Comparison of ENCODE assay signal across 25 cellular contexts in genomic region chr1:243982451-243983018, GRCh38.
A peak's percentile ranks its signal among the peaks of the same experiment; 100 is the strongest.
DNase-seq lines count a peak whose midpoint lies in the region; ATAC-seq, FAIRE-seq and TF ChIP-seq lines count a peak whose summit lies in the region.
"Had no signal": no experiment of that assay in that cellular context is flagged by ENCODE, and none has a peak within 500 bp of the region (broad histone marks: within the 10 kb centered on the region; RNA-seq: fewer than 3 reads in every experiment).

No MANE protein-coding gene starts in this region.

- peaks cover 4% of the 10 kb centered on the region; the same call in 1 of the 3 replicates for H3K4me1 Mint-ChIP-seq in GM23338
- H3K4me1 Mint-ChIP-seq: activated B cell treated with CpG ODN at 0.5 μM for 24 hours; activated naive CD4-positive, alpha-beta T cell treated with anti-CD3 and anti-CD28 coated beads, Interleukin-2, amount 50 U/mL, for 24 hours; stimulated activated naive B cell treated with anti-CD40 and anti-IgM and Interleukin-4, amounts not matched to agents 10 μg/mL and 1 μg/mL and 100 μg/mL, for 72 hours had no signal

- H3K9me3 ChIP-seq in IMR-90 (ENCODE audit: control insufficient read depth, insufficient read depth, low read length) (peaks cover 4% of the 10 kb centered on the region), H1 (ENCODE audit: insufficient read depth in 2 of 2, low read depth in 1 of 2, low read length in 1 of 2) (no peaks in the 10 kb centered on the region), osteoblast (ENCODE audit: low read depth, low read length) (no peaks in the 10 kb centered on the region), suprapubic skin (no peaks in the 10 kb centered on the region)
- H3K9me3 ChIP-seq: thyroid gland had no signal

- H3F3A ChIP-seq in GM23338 (replicated peaks; ENCODE audit: low read depth) = no peaks in the 10 kb centered on the region

- H3K14ac ChIP-seq in IMR-90 (replicated peaks; ENCODE audit: low read depth, low read length) = no peak overlapping the region
- H3K14ac ChIP-seq in H1 (ENCODE audit: insufficient read length) = no peak overlapping the region

- ATAC-seq in GM23338 = peak; percentile 95
- no peak for ATAC-seq in IMR-90 (ENCODE audit: low read depth)
- ATAC-seq: activated CD8-positive, alpha-beta T cell treated with anti-CD3 and anti-CD28 coated beads, Interleukin-2, amount 10 ng/mL, durations not matched to agents 7 days and 5 days; activated T-cell treated with anti-CD3 and anti-CD28 coated beads, Interleukin-2, amount 50 U/mL, for 4 hours; stimulated activated naive B cell treated with anti-CD40 and anti-IgM and Interleukin-4, amounts not matched to agents 10 μg/mL and 1 μg/mL and 100 μg/mL, for 72 hours had no signal

- H3K18ac ChIP-seq in IMR-90 (ENCODE audit: low read depth, low read length) (no peak overlapping the region), H1 (ENCODE audit: extremely low read depth, low read length) (no peak overlapping the region)

- H4K8ac ChIP-seq in IMR-90 (ENCODE audit: low read depth in 2 of 2, low read length in 2 of 2) = no peak overlapping the region
- no peak overlapping the region for H4K8ac ChIP-seq in H1 (ENCODE audit: extremely low read depth, insufficient read depth, low read length)

- intact Hi-C loops in IMR-90 (cut with micrococcal nuclease) = no loop called here

- H4K91ac ChIP-seq in IMR-90 (ENCODE audit: insufficient read depth, low read depth, low read length) = no peak overlapping the region
- H4K91ac ChIP-seq in H1 (replicated peaks; ENCODE audit: insufficient read length, low read length) = no peak overlapping the region

- H3K79me1 ChIP-seq in IMR-90 (ENCODE audit: low read depth in 1 of 2, low read length in 2 of 2) (no peaks in the 10 kb centered on the region), H1 (ENCODE audit: low read depth, low read length) (no peaks in the 10 kb centered on the region)

- no peak overlapping the region for H3K4me3 Mint-ChIP-seq in GM23338
- H3K4me3 Mint-ChIP-seq: activated B cell treated with CpG ODN at 0.5 μM for 24 hours; activated CD8-positive, alpha-beta T cell treated with anti-CD3 and anti-CD28 coated beads, Interleukin-2, amount 10 ng/mL, durations not matched to agents 7 days and 5 days; activated naive CD4-positive, alpha-beta T cell treated with anti-CD3 and anti-CD28 coated beads, Interleukin-2, amount 50 U/mL, for 24 hours; activated T-cell treated with anti-CD3 and anti-CD28 coated beads, Interleukin-2, amount 50 U/mL, for 4 hours; dendritic cell treated with granulocyte-macrophage colony-stimulating factor and Interleukin-4, amounts not matched to agents 40 ng/mL and 50 ng/mL, for 4 days; stimulated activated naive B cell treated with anti-CD40 and anti-IgM and Interleukin-4, amounts not matched to agents 10 μg/mL and 1 μg/mL and 100 μg/mL, for 72 hours had no signal

- no peak for TF ChIP-seq POLR2A in IMR-90 (IDR thresholded peaks at IDR 0.05; ENCODE audit: low read depth, low read length)
- TF ChIP-seq POLR2A in H1 (IDR thresholded peaks at IDR 0.05; ENCODE audit: control extremely low read depth in 1 of 2, low read depth in 2 of 2, low read length in 2 of 2) = no peak
- no peak for TF ChIP-seq POLR2A in suprapubic skin (IDR thresholded peaks at IDR 0.05)

- H2BK5ac ChIP-seq in IMR-90 (ENCODE audit: low read depth, low read length, poor library complexity, severe bottlenecking) = no peak overlapping the region
- H2BK5ac ChIP-seq in H1 (ENCODE audit: low read depth, low read length) = no peak overlapping the region

- in situ Hi-C loops in IMR-90 (cut with MboI; ENCODE audit: low sequenced_read_pairs) = no loop called here

- peak overlapping the region; percentile 55; the same call in 1 of the 2 replicates for H2BK12ac ChIP-seq in H1 (ENCODE audit: low read depth, low read length)

- dilution Hi-C loops in IMR-90 (cut with HindIII; ENCODE audit: low sequenced_read_pairs, unreplicated experiment) = no loop called here

- no peak overlapping the region for H2BK120ac ChIP-seq in IMR-90 (ENCODE audit: low read depth, low read length)
- H2BK120ac ChIP-seq in H1 (replicated peaks; ENCODE audit: low read depth, low read length) = no peak overlapping the region

- H2AK9ac ChIP-seq in IMR-90 (replicated peaks; ENCODE audit: low read depth, low read length, poor library complexity) = no peak overlapping the region

- H4K20me1 ChIP-seq in GM23338 (replicated peaks; ENCODE audit: insufficient read depth) (no peaks in the 10 kb centered on the region), IMR-90 (ENCODE audit: insufficient read depth, low read length) (no peaks in the 10 kb centered on the region), H1 (replicated peaks in 1 of 2; ENCODE audit: control insufficient read depth in 1 of 2, insufficient read depth in 2 of 2, low read length in 2 of 2) (no peaks in the 10 kb centered on the region), osteoblast (ENCODE audit: insufficient read depth, low read length) (no peaks in the 10 kb centered on the region)

- H3K27ac Mint-ChIP-seq in GM23338 = no peak overlapping the region
- H3K27ac Mint-ChIP-seq: activated B cell treated with CpG ODN at 0.5 μM for 24 hours; activated CD8-positive, alpha-beta T cell treated with anti-CD3 and anti-CD28 coated beads, Interleukin-2, amount 10 ng/mL, durations not matched to agents 7 days and 5 days; activated naive CD4-positive, alpha-beta T cell treated with anti-CD3 and anti-CD28 coated beads, Interleukin-2, amount 50 U/mL, for 24 hours; dendritic cell treated with granulocyte-macrophage colony-stimulating factor and Interleukin-4, amounts not matched to agents 40 ng/mL and 50 ng/mL, for 4 days; stimulated activated naive B cell treated with anti-CD40 and anti-IgM and Interleukin-4, amounts not matched to agents 10 μg/mL and 1 μg/mL and 100 μg/mL, for 72 hours had no signal

- peak; percentile 75 for DNase-seq in GM23338 (ENCODE audit: low spot score)
- DNase-seq in IMR-90 = no peak
- peak; percentile 27 to 49 for DNase-seq in H1 (ENCODE audit: low read depth in 1 of 2, low spot score in 2 of 2)
- peak; percentile 2 to 12 for DNase-seq in lung microvascular endothelial cell (ENCODE audit: low read depth in 2 of 2)
- DNase-seq in NCI-H2029 (lab: John Stamatoyannopoulos, UW) = no peak
- no peak for DNase-seq in inferior parietal cortex (ENCODE audit: extremely low spot score)
- DNase-seq in osteoblast (ENCODE audit: insufficient read length, low spot score, missing footprints) = no peak
- no peak for DNase-seq in suprapubic skin (ENCODE audit: low spot score in 2 of 2)
- DNase-seq: activated B cell treated with CpG ODN at 0.5 μM for 24 hours; activated CD8-positive, alpha-beta T cell treated with anti-CD3 and anti-CD28 coated beads, Interleukin-2, amount 10 ng/mL, durations not matched to agents 7 days and 5 days; activated T-cell treated with anti-CD3 and anti-CD28 coated beads, Interleukin-2, amount 50 U/mL, for 4 hours; Calu3; glutamatergic neuron; midbrain; NCI-H1436 treated with DMSO at 0.1 percent for 48 hours; NCI-H345; retina; stimulated activated CD4-positive, alpha-beta T cell treated with anti-CD3 and anti-CD28 coated beads, Interleukin-15, amount 100 ng/mL, for 24 hours; stimulated activated naive B cell treated with anti-CD40 and anti-IgM and Interleukin-4, amounts not matched to agents 10 μg/mL and 1 μg/mL and 100 μg/mL, for 72 hours; T-helper 2 cell; thyroid gland had no signal

- H3K36me3 ChIP-seq in GM23338 (ENCODE audit: insufficient read depth) (no peaks in the 10 kb centered on the region), IMR-90 (ENCODE audit: control insufficient read depth, insufficient read depth, low read length) (no peaks in the 10 kb centered on the region), H1 (ENCODE audit: control insufficient read depth in 2 of 4, insufficient read depth in 4 of 4, low read length in 3 of 4) (no peaks in the 10 kb centered on the region), osteoblast (ENCODE audit: insufficient read depth, low read length) (no peaks in the 10 kb centered on the region), suprapubic skin (no peaks in the 10 kb centered on the region)
- H3K36me3 ChIP-seq: thyroid gland had no signal

- H3K27ac ChIP-seq in GM23338 (ENCODE audit: low read depth) = no peak overlapping the region
- H3K27ac ChIP-seq in IMR-90 (ENCODE audit: insufficient read depth, low read length) = no peak overlapping the region
- no peak overlapping the region for H3K27ac ChIP-seq in H1 (ENCODE audit: low read depth, low read length)
- H3K27ac ChIP-seq in osteoblast (ENCODE audit: low read depth, low read length) = no peak overlapping the region
- H3K27ac ChIP-seq in suprapubic skin = no peak overlapping the region
- H3K27ac ChIP-seq: thyroid gland had no signal

- H3K4me1 ChIP-seq in GM23338 (ENCODE audit: insufficient read depth) (no peaks in the 10 kb centered on the region), IMR-90 (ENCODE audit: control insufficient read depth, insufficient read depth, low read length) (no peaks in the 10 kb centered on the region), H1 (replicated peaks in 1 of 4; ENCODE audit: control insufficient read depth in 3 of 4, insufficient read depth in 4 of 4, low read length in 3 of 4) (no peaks in the 10 kb centered on the region), osteoblast (ENCODE audit: insufficient read depth, low read length) (peaks cover under 1% of the 10 kb centered on the region), suprapubic skin (no peaks in the 10 kb centered on the region)
- H3K4me1 ChIP-seq: thyroid gland had no signal

- H3K27me3 Mint-ChIP-seq in GM23338 (ENCODE audit: insufficient read depth, low read depth, poor library complexity) = peaks cover 2% of the 10 kb centered on the region
- H3K27me3 Mint-ChIP-seq: activated naive CD4-positive, alpha-beta T cell treated with anti-CD3 and anti-CD28 coated beads, Interleukin-2, amount 50 U/mL, for 24 hours; dendritic cell treated with granulocyte-macrophage colony-stimulating factor and Interleukin-4, amounts not matched to agents 40 ng/mL and 50 ng/mL, for 4 days had no signal

- no peaks in the 10 kb centered on the region for H3K9me1 ChIP-seq in IMR-90 (ENCODE audit: insufficient read depth, low read length)

- TF ChIP-seq CTCF in GM23338 (conservative IDR thresholded peaks at IDR 0.05; ENCODE audit: low read depth in 2 of 2) = peak; percentile 59 to 71
- TF ChIP-seq CTCF in IMR-90 (conservative IDR thresholded peaks at IDR 0.05; ENCODE audit: low read depth, low read length) = 0 out of 2 replicates have a peak, but pooled peaks have one; percentile 22
- peak; percentile 25 to 67 (median 58) for TF ChIP-seq CTCF in H1 (IDR thresholded peaks at IDR 0.05; ENCODE audit: control extremely low read depth in 1 of 3, insufficient read depth in 1 of 3, low read depth in 1 of 3, low read length in 3 of 3)
- no peak for TF ChIP-seq CTCF in osteoblast (IDR thresholded peaks at IDR 0.05; ENCODE audit: extremely low read depth, low read depth, low read length)
- no peak for TF ChIP-seq CTCF in suprapubic skin (IDR thresholded peaks at IDR 0.05)

- H3K4me3 ChIP-seq in GM23338 = no peak overlapping the region
- no peak overlapping the region for H3K4me3 ChIP-seq in IMR-90 (ENCODE audit: insufficient read depth, low read depth, low read length)
- no peak overlapping the region for H3K4me3 ChIP-seq in H1 (ENCODE audit: extremely low read depth in 1 of 4, insufficient read depth in 2 of 4, low read depth in 3 of 4, low read length in 4 of 4)
- no peak overlapping the region for H3K4me3 ChIP-seq in osteoblast (ENCODE audit: insufficient read depth, low read length)
- H3K4me3 ChIP-seq in suprapubic skin = no peak overlapping the region
- H3K4me3 ChIP-seq: thyroid gland had no signal

- H3K9me2 ChIP-seq in GM23338 (ENCODE audit: insufficient read depth) = 0 out of 2 replicates have a peak, but pooled peaks cover 4% of the 10 kb centered on the region

- no peak for FAIRE-seq in H1 (lab: Jason Lieb, UNC)
- FAIRE-seq: astrocyte, keratinocyte had no signal

- peaks cover 5% of the 10 kb centered on the region; the same call in 2 of the 3 replicates for H3K9me3 Mint-ChIP-seq in GM23338
- H3K9me3 Mint-ChIP-seq: activated naive CD4-positive, alpha-beta T cell treated with anti-CD3 and anti-CD28 coated beads, Interleukin-2, amount 50 U/mL, for 24 hours; activated T-cell treated with anti-CD3 and anti-CD28 coated beads, Interleukin-2, amount 50 U/mL, for 4 hours had no signal

- no peak overlapping the region for H2AFZ ChIP-seq in GM23338
- H2AFZ ChIP-seq in IMR-90 (replicated peaks; ENCODE audit: low read length, poor library complexity) = no peak overlapping the region
- H2AFZ ChIP-seq in H1 (ENCODE audit: low read length) = 0 out of 2 replicates have a peak overlapping the region, but pooled peaks have one; percentile 43
- H2AFZ ChIP-seq in osteoblast (ENCODE audit: low read length) = no peak overlapping the region

- CTCF ChIA-PET in IMR-90 (lab: Yijun Ruan, JAX) (no interaction called here), H1 (lab: Charles Lee; ENCODE audit: partially characterized antibody) (interaction anchor here (0.8 to 1.9 kb wide), 3 partner anchors 10 to 182 kb away, joined by 3 to 7 read pairs (median 4); no protein-coding TSS in a partner anchor)

- H2BK15ac ChIP-seq in IMR-90 (ENCODE audit: low read depth, low read length) (no peak overlapping the region), H1 (ENCODE audit: low read length) (no peak overlapping the region)

- POLR2A ChIA-PET in IMR-90 (lab: Charles Lee; ENCODE audit: unreplicated experiment) (no interaction called here), H1 (lab: Charles Lee; ENCODE audit: partially characterized antibody) (no interaction called here)

- H3K9ac ChIP-seq in IMR-90 (ENCODE audit: low read depth, low read length) (no peak overlapping the region), H1 (replicated peaks in 1 of 4; ENCODE audit: extremely low read depth in 1 of 4, low read depth in 3 of 4, low read length in 3 of 4) (no peak overlapping the region)

- H3K4ac ChIP-seq in IMR-90 (ENCODE audit: low read depth, low read length) (no peak overlapping the region), H1 (replicated peaks; ENCODE audit: insufficient read length, low read depth, low read length) (no peak overlapping the region)

- H3K56ac ChIP-seq in IMR-90 (ENCODE audit: extremely low read depth, insufficient read depth, low read length) (no peak overlapping the region), H1 (replicated peaks; ENCODE audit: insufficient read length, low read depth, low read length) (no peak overlapping the region)

- H3K4me2 ChIP-seq in GM23338 (no peak overlapping the region), IMR-90 (ENCODE audit: low read depth, low read length) (no peak overlapping the region), H1 (ENCODE audit: insufficient read depth in 1 of 2, low read depth in 2 of 2, low read length in 2 of 2) (no peak overlapping the region), osteoblast (ENCODE audit: insufficient read depth, low read length) (no peak overlapping the region)

- TF ChIP-seq EP300 in H1 (IDR thresholded peaks at IDR 0.05; ENCODE audit: borderline replicate concordance in 1 of 2, low read depth in 2 of 2, low read length in 2 of 2) (no peak), suprapubic skin (IDR thresholded peaks at IDR 0.05) (no peak)

- TF ChIP-seq RAD21 in IMR-90 (IDR thresholded peaks at IDR 0.05; ENCODE audit: low read length) = no peak
- TF ChIP-seq RAD21 in H1 (IDR thresholded peaks at IDR 0.05 in 1 of 2, conservative IDR thresholded peaks at IDR 0.05 in 1 of 2; ENCODE audit: low read depth in 2 of 2, low read length in 2 of 2) = peak; percentile 65 to 69

- no peaks in the 10 kb centered on the region for H3K23me2 ChIP-seq in H1 (ENCODE audit: low read depth, low read length)

- no CpG with 5 or more reads among the region's 7 CpGs for WGBS in IMR-90 (ENCODE audit: extremely low coverage in 2 of 2, insufficient read length in 1 of 2), 2 experiments
- 60% methylated on average over 7 of the region's 7 CpGs; no CpG with 5 or more reads in 1 of the 2 experiments for whole genome bisulfite sequencing in H1 (ENCODE audit: extremely low coverage in 1 of 2, insufficient coverage in 1 of 2, insufficient read length in 1 of 2, insufficient replicate concordance in 2 of 2, low coverage in 1 of 2, low lambda C conversion rate in 2 of 2, missing lambda C conversion rate in 1 of 2), 2 experiments
- 54% methylated on average over 7 of the region's 7 CpGs for WGBS in suprapubic skin

- no peak overlapping the region for H2BK20ac ChIP-seq in IMR-90 (ENCODE audit: low read depth, low read length)
- H2BK20ac ChIP-seq in H1 (ENCODE audit: low read length) = no peak overlapping the region

- H2AK5ac ChIP-seq in IMR-90 (ENCODE audit: low read depth, low read length) (no peak overlapping the region), H1 (ENCODE audit: low read depth, low read length) (no peak overlapping the region)

- no peaks in the 10 kb centered on the region for H3K79me2 ChIP-seq in GM23338 (replicated peaks; ENCODE audit: insufficient read depth)
- no peaks in the 10 kb centered on the region for H3K79me2 ChIP-seq in H1 (ENCODE audit: control insufficient read depth in 1 of 2, insufficient read depth in 2 of 2, low read length in 2 of 2)
- no peaks in the 10 kb centered on the region for H3K79me2 ChIP-seq in osteoblast (ENCODE audit: insufficient read depth, low read length)

- BruUV-seq in IMR-90 (replicated peaks; lab: Mats Ljungman, UMichigan) = no TSS peak

- H3K23ac ChIP-seq in IMR-90 (ENCODE audit: low read depth, low read length) = no peak overlapping the region
- H3K23ac ChIP-seq in H1 (ENCODE audit: insufficient read length) = no peak overlapping the region

- no peak overlapping the region for H4K5ac ChIP-seq in IMR-90 (ENCODE audit: low read depth, low read length)
- no peak overlapping the region for H4K5ac ChIP-seq in H1 (ENCODE audit: insufficient read length, low read depth, low read length)

- no peaks in the 10 kb centered on the region for H3K36me3 Mint-ChIP-seq in GM23338 (ENCODE audit: low read depth)
- H3K36me3 Mint-ChIP-seq: activated naive CD4-positive, alpha-beta T cell treated with anti-CD3 and anti-CD28 coated beads, Interleukin-2, amount 50 U/mL, for 24 hours; stimulated activated naive B cell treated with anti-CD40 and anti-IgM and Interleukin-4, amounts not matched to agents 10 μg/mL and 1 μg/mL and 100 μg/mL, for 72 hours had no signal

- no peaks in the 10 kb centered on the region for H3K27me3 ChIP-seq in GM23338 (ENCODE audit: insufficient read depth)
- H3K27me3 ChIP-seq in IMR-90 (ENCODE audit: control insufficient read depth, insufficient read depth, low read length) = peaks cover 29% of the 10 kb centered on the region
- no peaks in the 10 kb centered on the region for H3K27me3 ChIP-seq in H1 (replicated peaks in 1 of 4; ENCODE audit: control insufficient read depth in 3 of 4, extremely low read depth in 1 of 4, insufficient read depth in 3 of 4, low read length in 3 of 4)
- peaks cover 12% of the 10 kb centered on the region for H3K27me3 ChIP-seq in osteoblast (ENCODE audit: insufficient read depth, low read length)
- no peaks in the 10 kb centered on the region for H3K27me3 ChIP-seq in suprapubic skin
- H3K27me3 ChIP-seq: thyroid gland had no signal

Comparison
In these comparisons a context has a peak if more than half of its experiments do, and no peak if none do; other contexts are left out.
1. DNase-seq: peak in GM23338 (single experiment), H1 (2 of 2) and lung microvascular endothelial cell (2 of 2); none in IMR-90 (single experiment), NCI-H2029 (single experiment), inferior parietal cortex (single experiment), osteoblast (single experiment) and suprapubic skin (0 of 2).
2. CTCF ChIP-seq: peak in GM23338 (2 of 2), IMR-90 (single experiment) and H1 (3 of 3); none in osteoblast (single experiment) and suprapubic skin (0 of 2).